In genomic region chr6:18277181-18278006, GRCh38 we compare ENCODE assay signal across 8 cellular contexts. TPM values are rescaled to one million over a fixed set of nuclear protein-coding genes. Genes with fewer than 3 reads are reported as not detected.
DNase-seq lines count a peak whose midpoint lies in the region; ATAC-seq and TF ChIP-seq lines count a peak whose summit lies in the region.

No MANE protein-coding gene starts in this region.

- no peak overlapping the region for H3K23ac ChIP-seq in IMR-90 (ENCODE audit: low read depth, low read length)

- H3K14ac ChIP-seq in IMR-90 (replicated peaks; ENCODE audit: low read depth, low read length): no peak overlapping the region

- H3K56ac ChIP-seq in IMR-90 (ENCODE audit: extremely low read depth, insufficient read depth, low read length): no peak overlapping the region

- ATAC-seq in IMR-90 (ENCODE audit: low read depth) (peak; percentile 66), HG02885 (IDR thresholded peaks at IDR 0.05; ENCODE audit: poor library complexity, unreplicated experiment) (no peak)

- H3K4me3 ChIP-seq in AG09309 (ENCODE audit: control insufficient read depth, low read depth, low read length) (peak overlapping the region; percentile 60), IMR-90 (ENCODE audit: insufficient read depth, low read depth, low read length) (peak overlapping the region; percentile 62), ectodermal cell (ENCODE audit: insufficient read depth, low read depth, low read length) (peak overlapping the region; percentile 51), mucosa of rectum (ENCODE audit: low read length in 2 of 2) (peak overlapping the region; percentile 41 to 54)

- H4K8ac ChIP-seq in IMR-90 (ENCODE audit: low read depth in 2 of 2, low read length in 2 of 2): no peak overlapping the region

- H3K36me3 ChIP-seq in IMR-90 (ENCODE audit: control insufficient read depth, insufficient read depth, low read length) (no peaks in the 10 kb centered on the region), ectodermal cell (ENCODE audit: control insufficient read depth, insufficient read depth, low read length) (no peaks in the 10 kb centered on the region), mucosa of rectum (ENCODE audit: control insufficient read depth in 2 of 2, insufficient read depth in 2 of 2, low read length in 2 of 2) (no peaks in the 10 kb centered on the region)

- no peak for TF ChIP-seq POLR2A in IMR-90 (IDR thresholded peaks at IDR 0.05; ENCODE audit: low read depth, low read length)

- H3K9me3 ChIP-seq in IMR-90 (ENCODE audit: control insufficient read depth, insufficient read depth, low read length) (no peaks in the 10 kb centered on the region), ectodermal cell (ENCODE audit: control insufficient read depth, low read length) (no peaks in the 10 kb centered on the region), mucosa of rectum (ENCODE audit: control insufficient read depth in 2 of 2, low read length in 2 of 2) (no peaks in the 10 kb centered on the region)

- POLR2A ChIA-PET in IMR-90 (lab: Charles Lee; ENCODE audit: unreplicated experiment): no interaction called here

- intact Hi-C loops in IMR-90 (cut with micrococcal nuclease): loop anchor here (2.0 kb wide), 1 partner anchor 185 kb away; no protein-coding TSS in a partner anchor

- H3K27ac ChIP-seq in IMR-90 (ENCODE audit: insufficient read depth, low read length) (no peak overlapping the region), ectodermal cell (ENCODE audit: insufficient read depth, low read depth, low read length, poor library complexity, severe bottlenecking) (no peak overlapping the region), mucosa of rectum (ENCODE audit: low read depth in 2 of 2, low read length in 2 of 2) (no peak overlapping the region)

- no peak overlapping the region for H4K91ac ChIP-seq in IMR-90 (ENCODE audit: insufficient read depth, low read depth, low read length)

- no peaks in the 10 kb centered on the region for H4K20me1 ChIP-seq in IMR-90 (ENCODE audit: insufficient read depth, low read length)

- H2AK5ac ChIP-seq in IMR-90 (ENCODE audit: low read depth, low read length): no peak overlapping the region

- no peak overlapping the region for H4K5ac ChIP-seq in IMR-90 (ENCODE audit: low read depth, low read length)

- H3K4ac ChIP-seq in IMR-90 (ENCODE audit: low read depth, low read length): no peak overlapping the region

- peak overlapping the region; percentile 82 for H2AFZ ChIP-seq in IMR-90 (replicated peaks; ENCODE audit: low read length, poor library complexity)

- H3K4me2 ChIP-seq in IMR-90 (ENCODE audit: low read depth, low read length): peak overlapping the region; percentile 92

- H3K79me1 ChIP-seq in IMR-90 (ENCODE audit: low read depth in 1 of 2, low read length in 2 of 2): no peaks in the 10 kb centered on the region

- H2BK15ac ChIP-seq in IMR-90 (ENCODE audit: low read depth, low read length): no peak overlapping the region

- TF ChIP-seq RAD21 in IMR-90 (IDR thresholded peaks at IDR 0.05; ENCODE audit: low read length): no peak

- no peak for TF ChIP-seq CTCF in AG09309 (IDR thresholded peaks at IDR 0.05; ENCODE audit: control insufficient read depth, insufficient read depth, low read depth, low read length, missing control alignments)
- TF ChIP-seq CTCF in IMR-90 (conservative IDR thresholded peaks at IDR 0.05; ENCODE audit: low read depth, low read length): no peak

- peaks cover 2% of the 10 kb centered on the region; the same call in 1 of the 2 replicates for H3K4me1 ChIP-seq in IMR-90 (ENCODE audit: control insufficient read depth, insufficient read depth, low read length)
- peaks cover 6% of the 10 kb centered on the region for H3K4me1 ChIP-seq in ectodermal cell (ENCODE audit: control insufficient read depth, insufficient read depth, low read length)
- H3K4me1 ChIP-seq in mucosa of rectum (ENCODE audit: control insufficient read depth in 2 of 2, insufficient read depth in 2 of 2, low read length in 2 of 2): peaks cover 4 to 5% of the 10 kb centered on the region in 2 donors

- 1% methylated on average over 31 of the region's 70 CpGs; no CpG with 5 or more reads in 1 of the 2 experiments for WGBS in IMR-90 (ENCODE audit: extremely low coverage in 2 of 2, insufficient read length in 1 of 2), 2 experiments
- 2% methylated on average over 70 of the region's 70 CpGs for WGBS in ectodermal cell, 2 experiments

- H2BK5ac ChIP-seq in IMR-90 (ENCODE audit: low read depth, low read length, poor library complexity, severe bottlenecking): no peak overlapping the region

- CTCF ChIA-PET in IMR-90 (lab: Yijun Ruan, JAX): no interaction called here

- H3K27me3 ChIP-seq in IMR-90 (ENCODE audit: control insufficient read depth, insufficient read depth, low read length): peaks cover 31% of the 10 kb centered on the region
- H3K27me3 ChIP-seq in ectodermal cell (ENCODE audit: control insufficient read depth, insufficient read depth, low read length, poor library complexity, severe bottlenecking): peaks cover 40% of the 10 kb centered on the region
- peaks cover 8 to 20% of the 10 kb centered on the region in 2 donors for H3K27me3 ChIP-seq in mucosa of rectum (ENCODE audit: control insufficient read depth in 2 of 2, insufficient read depth in 2 of 2, low read length in 2 of 2)

- peak overlapping the region; percentile 29 for H2AK9ac ChIP-seq in IMR-90 (replicated peaks; ENCODE audit: low read depth, low read length, poor library complexity)

- in situ Hi-C loops in IMR-90 (cut with MboI; ENCODE audit: low sequenced_read_pairs): no loop called here

- no TSS peak for BruUV-seq in IMR-90 (replicated peaks; lab: Mats Ljungman, UMichigan)

- H3K18ac ChIP-seq in IMR-90 (ENCODE audit: low read depth, low read length): no peak overlapping the region

- dilution Hi-C loops in IMR-90 (cut with HindIII; ENCODE audit: low sequenced_read_pairs, unreplicated experiment): no loop called here

- H3K9ac ChIP-seq in IMR-90 (ENCODE audit: low read depth, low read length) (peak overlapping the region; percentile 14; the same call in 1 of the 2 replicates), mucosa of rectum (ENCODE audit: low read depth in 1 of 2, low read length in 2 of 2) (no peak overlapping the region)

- H3K9me1 ChIP-seq in IMR-90 (ENCODE audit: insufficient read depth, low read length): no peaks in the 10 kb centered on the region

- no peak overlapping the region for H2BK120ac ChIP-seq in IMR-90 (ENCODE audit: low read depth, low read length)

- H2BK20ac ChIP-seq in IMR-90 (ENCODE audit: low read depth, low read length): no peak overlapping the region

- DNase-seq in AG09309 (ENCODE audit: low read depth) (no peak), IMR-90 (no peak), NCI-H1930 (lab: John Stamatoyannopoulos, UW) (no peak), NCI-H2081 (lab: John Stamatoyannopoulos, UW) (no peak), NCI-H2227 treated with DMSO at 0.1 percent for 48 hours (lab: John Stamatoyannopoulos, UW) (no peak)

TF ChIP-seq in IMR-90, 13 proteins besides CTCF, POLR2A, EP300 and RAD21:
- TF ChIP-seq MXI1 (IDR thresholded peaks at IDR 0.05; ENCODE audit: borderline replicate concordance, low read depth, low read length): no peak
- TF ChIP-seq CEBPB (IDR thresholded peaks at IDR 0.05; ENCODE audit: low read depth, low read length): no peak
- no peak for TF ChIP-seq CHD1 (IDR thresholded peaks at IDR 0.05; ENCODE audit: low read depth, low read length)
- TF ChIP-seq BHLHE40 (IDR thresholded peaks at IDR 0.05; ENCODE audit: low read depth, low read length): no peak
- no peak for TF ChIP-seq SMC3 (IDR thresholded peaks at IDR 0.05; ENCODE audit: low read depth, low read length)
- no peak for TF ChIP-seq MAFK (IDR thresholded peaks at IDR 0.05; ENCODE audit: low read depth, low read length)
- no peak for TF ChIP-seq MAZ (IDR thresholded peaks at IDR 0.05; ENCODE audit: borderline replicate concordance, low read depth, low read length)
- TF ChIP-seq, protein P1, sequence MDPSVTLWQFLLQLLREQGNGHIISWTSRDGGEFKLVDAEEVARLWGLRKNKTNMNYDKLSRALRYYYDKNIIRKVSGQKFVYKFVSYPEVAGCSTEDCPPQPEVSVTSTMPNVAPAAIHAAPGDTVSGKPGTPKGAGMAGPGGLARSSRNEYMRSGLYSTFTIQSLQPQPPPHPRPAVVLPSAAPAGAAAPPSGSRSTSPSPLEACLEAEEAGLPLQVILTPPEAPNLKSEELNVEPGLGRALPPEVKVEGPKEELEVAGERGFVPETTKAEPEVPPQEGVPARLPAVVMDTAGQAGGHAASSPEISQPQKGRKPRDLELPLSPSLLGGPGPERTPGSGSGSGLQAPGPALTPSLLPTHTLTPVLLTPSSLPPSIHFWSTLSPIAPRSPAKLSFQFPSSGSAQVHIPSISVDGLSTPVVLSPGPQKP (IDR thresholded peaks at IDR 0.05; ENCODE audit: borderline replicate concordance, low read depth, low read length): no peak
- no peak for TF ChIP-seq RFX5 (IDR thresholded peaks at IDR 0.05; ENCODE audit: low read depth, low read length)

RNA-seq across cellular contexts. Expression of gene DEK, which starts 13.1 kb away (rescaled TPM):
- 33.5 and 82.8 TPM in 2 replicates for total RNA-seq in IMR-90 (2012; rRNA removed)
- 37.1 and 37.4 TPM in 2 replicates for polyA plus RNA-seq in IMR-90 (2012; rRNA removed)
- 9.5 and 16.0 TPM in 2 replicates for polyA plus RNA-seq in IMR-90 (2012; cell fraction: cytosol; rRNA removed)
- polyA plus RNA-seq in IMR-90 (2012; cell fraction: nucleus; rRNA removed; ENCODE audit: low replicate concordance): 5.2 and 18.1 TPM in 2 replicates
- polyA plus RNA-seq in ectodermal cell (2013, experiment 1 of 4): 255 TPM
- polyA plus RNA-seq in ectodermal cell (2013, experiment 2 of 4): 240 TPM
- polyA plus RNA-seq in ectodermal cell (2013, experiment 3 of 4): 230 TPM
- polyA plus RNA-seq in ectodermal cell (2013, experiment 4 of 4): 230 TPM
